ENCODE assay signal across 8 cellular contexts in genomic region chr21:38804617-38805281, GRCh38. TPM values are rescaled to one million over a fixed set of nuclear protein-coding genes. Genes with fewer than 3 reads are reported as not detected.
DNase-seq lines count a peak whose midpoint lies in the region; ATAC-seq, FAIRE-seq and TF ChIP-seq lines count a peak whose summit lies in the region.

No MANE protein-coding gene starts in this region.

- peaks cover 27% of the 10 kb centered on the region for H3F3A ChIP-seq in smooth muscle cell (ENCODE audit: low read depth)

- peak overlapping the region; percentile 60 for H2AFZ ChIP-seq in smooth muscle cell (ENCODE audit: low read depth)

- no peak for FAIRE-seq in bronchial epithelial cell (lab: Jason Lieb, UNC)

- H3K4me3 ChIP-seq in AG09309 (ENCODE audit: control insufficient read depth, low read depth, low read length): peak overlapping the region; percentile 83
- peak overlapping the region; percentile 74 for H3K4me3 ChIP-seq in Jurkat, Clone E6-1 (ENCODE audit: low read length)
- H3K4me3 ChIP-seq in bronchial epithelial cell (ENCODE audit: low read depth, low read length): peak overlapping the region; percentile 86
- peak overlapping the region; percentile 94 for H3K4me3 ChIP-seq in smooth muscle cell

- H3K4me1 ChIP-seq in smooth muscle cell (ENCODE audit: low read depth): peaks cover 30% of the 10 kb centered on the region

- H3K27me3 ChIP-seq in bronchial epithelial cell (ENCODE audit: control insufficient read depth, insufficient read depth, low read length): no peaks in the 10 kb centered on the region
- H3K27me3 ChIP-seq in smooth muscle cell (ENCODE audit: low read depth): no peaks in the 10 kb centered on the region

- peak overlapping the region; percentile 98 for H3K27ac ChIP-seq in smooth muscle cell (ENCODE audit: low read depth)

- H4K20me1 ChIP-seq in smooth muscle cell (ENCODE audit: low read depth): peaks cover 39% of the 10 kb centered on the region

- TF ChIP-seq CTCF in AG09309 (IDR thresholded peaks at IDR 0.05; ENCODE audit: control insufficient read depth, insufficient read depth, low read depth, low read length, missing control alignments) (peak; percentile 71), bronchial epithelial cell (IDR thresholded peaks at IDR 0.05; ENCODE audit: insufficient read depth, low read length, severe bottlenecking) (peak; percentile 77), smooth muscle cell (IDR thresholded peaks at IDR 0.05; ENCODE audit: borderline replicate concordance, insufficient read depth, poor library complexity, severe bottlenecking) (peak; percentile 45)

- peak overlapping the region; percentile 90 for H3K4me2 ChIP-seq in smooth muscle cell

- peaks cover 40% of the 10 kb centered on the region for H3K79me2 ChIP-seq in smooth muscle cell (ENCODE audit: low read depth)

- no peak for DNase-seq in AG09309 (ENCODE audit: low read depth)
- DNase-seq in Jurkat, Clone E6-1 (ENCODE audit: low read depth, low spot score): no peak
- peak; percentile 97 for DNase-seq in bronchial epithelial cell (ENCODE audit: low read depth)
- peak; percentile 86 for DNase-seq in iris pigment epithelial cell (ENCODE audit: low read depth)
- DNase-seq in smooth muscle cell (lab: John Stamatoyannopoulos, UW; ENCODE audit: unreplicated experiment): peak; percentile 73

- H3K9ac ChIP-seq in smooth muscle cell (ENCODE audit: low read depth): peak overlapping the region; percentile 93

- no peaks in the 10 kb centered on the region for H3K9me3 ChIP-seq in smooth muscle cell (replicated peaks; ENCODE audit: low read depth)

- H3K36me3 ChIP-seq in bronchial epithelial cell (ENCODE audit: control insufficient read depth, insufficient read depth, low read length) (peaks cover 15% of the 10 kb centered on the region), smooth muscle cell (ENCODE audit: low read depth) (no peaks in the 10 kb centered on the region)

- 20% methylated on average over 32 of the region's 32 CpGs for WGBS in smooth muscle cell (ENCODE audit: low lambda C conversion rate)

- ATAC-seq in GM18511 (IDR thresholded peaks at IDR 0.05; ENCODE audit: unreplicated experiment): peak; percentile 19
- peak; percentile 71 for ATAC-seq in SK-N-SH treated with all-trans-retinoic acid at 6 μM for 48 hours
- no peak for ATAC-seq in HG02973 (IDR thresholded peaks at IDR 0.05; ENCODE audit: unreplicated experiment)

TF ChIP-seq in SK-N-SH treated with all-trans-retinoic acid at 6 μM for 48 hours, 23 proteins besides CTCF, POLR2A, EP300 and RAD21 (continues in another document):
- TF ChIP-seq CSDC2 (CRISPR knock-in tag; IDR thresholded peaks at IDR 0.05): no peak
- TF ChIP-seq ZC3H10 (CRISPR knock-in tag; IDR thresholded peaks at IDR 0.05): no peak
- TF ChIP-seq BACH2 (CRISPR knock-in tag; IDR thresholded peaks at IDR 0.05; ENCODE audit: borderline replicate concordance): no peak
- no peak for TF ChIP-seq ESRRG (CRISPR knock-in tag; IDR thresholded peaks at IDR 0.05)
- TF ChIP-seq ARNTL (CRISPR knock-in tag; IDR thresholded peaks at IDR 0.05; ENCODE audit: borderline replicate concordance, low read depth): no peak
- TF ChIP-seq, protein P1, sequence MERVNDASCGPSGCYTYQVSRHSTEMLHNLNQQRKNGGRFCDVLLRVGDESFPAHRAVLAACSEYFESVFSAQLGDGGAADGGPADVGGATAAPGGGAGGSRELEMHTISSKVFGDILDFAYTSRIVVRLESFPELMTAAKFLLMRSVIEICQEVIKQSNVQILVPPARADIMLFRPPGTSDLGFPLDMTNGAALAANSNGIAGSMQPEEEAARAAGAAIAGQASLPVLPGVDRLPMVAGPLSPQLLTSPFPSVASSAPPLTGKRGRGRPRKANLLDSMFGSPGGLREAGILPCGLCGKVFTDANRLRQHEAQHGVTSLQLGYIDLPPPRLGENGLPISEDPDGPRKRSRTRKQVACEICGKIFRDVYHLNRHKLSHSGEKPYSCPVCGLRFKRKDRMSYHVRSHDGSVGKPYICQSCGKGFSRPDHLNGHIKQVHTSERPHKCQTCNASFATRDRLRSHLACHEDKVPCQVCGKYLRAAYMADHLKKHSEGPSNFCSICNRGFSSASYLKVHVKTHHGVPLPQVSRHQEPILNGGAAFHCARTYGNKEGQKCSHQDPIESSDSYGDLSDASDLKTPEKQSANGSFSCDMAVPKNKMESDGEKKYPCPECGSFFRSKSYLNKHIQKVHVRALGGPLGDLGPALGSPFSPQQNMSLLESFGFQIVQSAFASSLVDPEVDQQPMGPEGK (CRISPR knock-in tag; IDR thresholded peaks at IDR 0.05; ENCODE audit: borderline replicate concordance): no peak
- no peak for TF ChIP-seq ISL1 (CRISPR knock-in tag; IDR thresholded peaks at IDR 0.05)
- no peak for TF ChIP-seq TOX (CRISPR knock-in tag; IDR thresholded peaks at IDR 0.05; ENCODE audit: borderline replicate concordance)
- TF ChIP-seq, protein P2, sequence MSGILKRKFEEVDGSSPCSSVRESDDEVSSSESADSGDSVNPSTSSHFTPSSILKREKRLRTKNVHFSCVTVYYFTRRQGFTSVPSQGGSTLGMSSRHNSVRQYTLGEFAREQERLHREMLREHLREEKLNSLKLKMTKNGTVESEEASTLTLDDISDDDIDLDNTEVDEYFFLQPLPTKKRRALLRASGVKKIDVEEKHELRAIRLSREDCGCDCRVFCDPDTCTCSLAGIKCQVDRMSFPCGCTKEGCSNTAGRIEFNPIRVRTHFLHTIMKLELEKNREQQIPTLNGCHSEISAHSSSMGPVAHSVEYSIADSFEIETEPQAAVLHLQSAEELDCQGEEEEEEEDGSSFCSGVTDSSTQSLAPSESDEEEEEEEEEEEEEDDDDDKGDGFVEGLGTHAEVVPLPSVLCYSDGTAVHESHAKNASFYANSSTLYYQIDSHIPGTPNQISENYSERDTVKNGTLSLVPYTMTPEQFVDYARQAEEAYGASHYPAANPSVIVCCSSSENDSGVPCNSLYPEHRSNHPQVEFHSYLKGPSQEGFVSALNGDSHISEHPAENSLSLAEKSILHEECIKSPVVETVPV (CRISPR knock-in tag; IDR thresholded peaks at IDR 0.05): no peak
- no peak for TF ChIP-seq ZFP30 (CRISPR knock-in tag; IDR thresholded peaks at IDR 0.05)
- TF ChIP-seq ZFP3 (CRISPR knock-in tag; IDR thresholded peaks at IDR 0.05): no peak
- TF ChIP-seq TSHZ2 (CRISPR knock-in tag; IDR thresholded peaks at IDR 0.05): no peak
- TF ChIP-seq PPARA (CRISPR knock-in tag; IDR thresholded peaks at IDR 0.05; ENCODE audit: borderline replicate concordance): no peak
- TF ChIP-seq GLIS3 (CRISPR knock-in tag; IDR thresholded peaks at IDR 0.05): no peak
- TF ChIP-seq, protein P3, sequence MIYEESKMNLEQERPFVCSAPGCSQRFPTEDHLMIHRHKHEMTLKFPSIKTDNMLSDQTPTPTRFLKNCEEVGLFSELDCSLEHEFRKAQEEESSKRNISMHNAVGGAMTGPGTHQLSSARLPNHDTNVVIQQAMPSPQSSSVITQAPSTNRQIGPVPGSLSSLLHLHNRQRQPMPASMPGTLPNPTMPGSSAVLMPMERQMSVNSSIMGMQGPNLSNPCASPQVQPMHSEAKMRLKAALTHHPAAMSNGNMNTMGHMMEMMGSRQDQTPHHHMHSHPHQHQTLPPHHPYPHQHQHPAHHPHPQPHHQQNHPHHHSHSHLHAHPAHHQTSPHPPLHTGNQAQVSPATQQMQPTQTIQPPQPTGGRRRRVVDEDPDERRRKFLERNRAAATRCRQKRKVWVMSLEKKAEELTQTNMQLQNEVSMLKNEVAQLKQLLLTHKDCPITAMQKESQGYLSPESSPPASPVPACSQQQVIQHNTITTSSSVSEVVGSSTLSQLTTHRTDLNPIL (CRISPR knock-in tag; IDR thresholded peaks at IDR 0.05; ENCODE audit: low read depth): no peak
- no peak for TF ChIP-seq OSR1 (CRISPR knock-in tag; IDR thresholded peaks at IDR 0.05)
- no peak for TF ChIP-seq ZNF565 (CRISPR knock-in tag; conservative IDR thresholded peaks at IDR 0.05; ENCODE audit: low read depth)
- no peak for TF ChIP-seq RARB (CRISPR knock-in tag; IDR thresholded peaks at IDR 0.05)

RNA-seq across cellular contexts. Expression of gene ETS2, which starts 1.0 kb away (rescaled TPM):
- 27.4 TPM for polyA plus RNA-seq in Jurkat, Clone E6-1 (2012; ENCODE audit: insufficient read depth, insufficient read length)
- total RNA-seq in bronchial epithelial cell: 144 and 153 TPM in 2 replicates
- 77.0 and 77.7 TPM in 2 replicates for total RNA-seq in smooth muscle cell
- polyA plus RNA-seq in smooth muscle cell: 63.8 and 65.9 TPM in 2 replicates

Comparison
In these comparisons a context has a peak if more than half of its experiments do, and no peak if none do; other contexts are left out.
1. DNase-seq: peak in bronchial epithelial cell (single experiment), iris pigment epithelial cell (single experiment) and smooth muscle cell (single experiment); none in AG09309 (single experiment) and Jurkat, Clone E6-1 (single experiment).
2. Peak in every context shown above with its lines, with median percentiles within 50 percentile points of each other: H3K4me3 ChIP-seq and CTCF ChIP-seq.